In the genomic region with DNA sequence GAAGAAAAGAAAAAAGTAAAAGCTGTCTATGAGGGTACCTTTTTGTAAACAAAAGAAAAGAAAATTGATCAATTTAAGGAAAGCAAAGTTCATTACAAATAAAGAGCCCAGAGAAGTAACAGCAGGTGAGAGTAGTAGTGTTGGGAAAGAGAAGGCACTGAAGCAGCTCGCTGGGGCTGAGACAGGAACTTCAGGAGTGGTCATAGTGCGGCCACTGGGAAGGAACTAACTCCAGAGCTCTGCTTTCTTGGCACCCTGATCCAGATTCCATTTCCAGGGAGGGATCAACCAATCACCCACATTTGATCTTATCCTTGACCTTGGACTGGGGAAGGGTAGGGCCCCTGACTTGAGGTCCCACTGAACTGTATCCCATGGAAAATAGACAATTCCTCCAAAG, we compare ENCODE assay signal across 4 cellular contexts.
"Had no signal": no experiment of that assay in that cellular context is flagged by ENCODE, and none has a peak within 500 bp of the region (broad histone marks: within the 10 kb centered on the region; RNA-seq: fewer than 3 reads in every experiment).

No MANE protein-coding gene starts in this region.

- DNase-seq: H9, HCEC 1CT, IMR-90 had no signal

- H3K4me2 ChIP-seq: GM23338 had no signal

- H3K4me3 ChIP-seq: GM23338 had no signal

- H2AFZ ChIP-seq: GM23338 had no signal
